ENCODE assay signal across 2 cellular contexts in genomic region chr15:50180091-50180490, GRCh38.
TF ChIP-seq lines count a peak whose summit lies in the region.

No MANE protein-coding gene starts in this region.

TF ChIP-seq in HepG2, 621 proteins besides CTCF, POLR2A, EP300 and RAD21 (continues in another document):
- TF ChIP-seq AHDC1 (CRISPR knock-in tag; IDR thresholded peaks at IDR 0.05; ENCODE audit: borderline replicate concordance), result no peak
- TF ChIP-seq PBX2 (CRISPR knock-in tag; IDR thresholded peaks at IDR 0.05), result no peak
- TF ChIP-seq PRDM10 (CRISPR knock-in tag; IDR thresholded peaks at IDR 0.05; ENCODE audit: low read depth), result no peak
- TF ChIP-seq ARID4A (CRISPR knock-in tag; IDR thresholded peaks at IDR 0.05; ENCODE audit: borderline replicate concordance), result no peak
- TF ChIP-seq GLI4 (CRISPR knock-in tag; IDR thresholded peaks at IDR 0.05; ENCODE audit: borderline replicate concordance), result no peak
- no peak for TF ChIP-seq MTA3 (CRISPR knock-in tag; IDR thresholded peaks at IDR 0.05)

TF ChIP-seq in SK-N-SH, 30 proteins besides CTCF, POLR2A, EP300 and RAD21:
- TF ChIP-seq MXI1 (IDR thresholded peaks at IDR 0.05; ENCODE audit: low read depth, low read length) (no peak), TEAD4 (IDR thresholded peaks at IDR 0.05; ENCODE audit: borderline replicate concordance, insufficient read depth) (no peak), TCF12 (IDR thresholded peaks at IDR 0.05) (no peak), GABPA (IDR thresholded peaks at IDR 0.05; ENCODE audit: low read depth) (no peak), PBX3 (IDR thresholded peaks at IDR 0.05) (no peak), USF2 (IDR thresholded peaks at IDR 0.05; ENCODE audit: borderline replicate concordance, low read depth, low read length) (no peak), YY1 (IDR thresholded peaks at IDR 0.05; ENCODE audit: low read depth) (no peak), NFIC (IDR thresholded peaks at IDR 0.05; ENCODE audit: borderline replicate concordance) (no peak), MEF2A (IDR thresholded peaks at IDR 0.05; ENCODE audit: borderline replicate concordance, low read depth) (no peak), USF1 (IDR thresholded peaks at IDR 0.05; ENCODE audit: borderline replicate concordance, low read depth) (no peak), FOSL2 (IDR thresholded peaks at IDR 0.05; ENCODE audit: borderline replicate concordance, low read depth) (no peak), FOXM1 (IDR thresholded peaks at IDR 0.05; ENCODE audit: low read depth) (no peak)
